In the genomic region with DNA sequence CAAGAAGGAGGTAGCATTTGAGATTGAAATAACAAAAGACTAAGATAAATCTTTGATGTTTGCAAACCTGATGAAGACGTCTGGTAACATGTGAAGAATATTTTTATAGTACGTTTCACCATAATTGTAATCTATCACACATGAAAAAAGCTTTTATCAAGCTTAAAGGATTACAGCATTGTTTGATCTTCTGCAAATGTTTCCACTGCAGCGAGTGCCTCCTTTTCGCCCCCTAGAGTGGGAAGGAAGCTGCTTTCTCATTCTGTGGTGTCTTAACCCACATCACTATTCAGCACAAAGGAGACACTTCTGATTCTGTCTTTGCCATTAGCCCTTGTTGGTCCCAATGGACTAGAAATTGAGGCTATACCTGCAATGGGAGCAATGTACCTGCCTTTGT, we compare ENCODE assay signal across 12 cellular contexts. TPM values are rescaled to one million over a fixed set of nuclear protein-coding genes. Genes with fewer than 3 reads are reported as not detected.
A peak's percentile ranks its signal among the peaks of the same experiment; 100 is the strongest.
DNase-seq lines count a peak whose midpoint lies in the region; ATAC-seq and TF ChIP-seq lines count a peak whose summit lies in the region.
"Had no signal": no experiment of that assay in that cellular context is flagged by ENCODE, and none has a peak within 500 bp of the region (broad histone marks: within the 10 kb centered on the region; RNA-seq: fewer than 3 reads in every experiment).

No MANE protein-coding gene starts in this region.

- POLR2A ChIA-PET in activated CD8-positive, alpha-beta T cell treated with anti-CD3 and anti-CD28 coated beads, Interleukin-2, amount 10 ng/mL, durations not matched to agents 7 days and 5 days (lab: Charles Lee) = interaction anchor here (1.2 to 1.6 kb wide), 3 partner anchors 11 to 75 kb away, joined by 3 to 6 read pairs (median 5); no protein-coding TSS in a partner anchor

- intact Hi-C loops in uterus (cut with DNase I; ENCODE audit: low total_unique reads) = no loop called here

- no peaks in the 10 kb centered on the region for H3K27me3 Mint-ChIP-seq in activated CD8-positive, alpha-beta T cell treated with anti-CD3 and anti-CD28 coated beads, Interleukin-2, amount 10 ng/mL, durations not matched to agents 7 days and 5 days (ENCODE audit: low read depth)
- H3K27me3 Mint-ChIP-seq: dendritic cell treated with granulocyte-macrophage colony-stimulating factor and Interleukin-4, amounts not matched to agents 40 ng/mL and 50 ng/mL, for 4 days had no signal

- peak overlapping the region in 1 of 11 experiments; percentile 73; a peak in 1 of 22 replicates for H3K27ac ChIP-seq in BLaER1 treated with 17β-estradiol and CSF1 and Interleukin-3, amounts not matched to agents 10 nM and 100 nM
- no peak overlapping the region for H3K27ac ChIP-seq in tibial nerve
- H3K27ac ChIP-seq in uterus = no peak overlapping the region
- H3K27ac ChIP-seq: prostate gland had no signal

- H3K4me1 Mint-ChIP-seq in activated CD8-positive, alpha-beta T cell treated with anti-CD3 and anti-CD28 coated beads, Interleukin-2, amount 10 ng/mL, durations not matched to agents 7 days and 5 days (ENCODE audit: low read depth) = peaks cover 28% of the 10 kb centered on the region

- in situ Hi-C loops in HAP-1 (cut with MboI; ENCODE audit: low sequenced_read_pairs) = no loop called here

- DNase-seq in HAP-1 (ENCODE audit: low spot score in 2 of 2) = peak; percentile 66 to 73
- peak; percentile 63 for DNase-seq in activated CD8-positive, alpha-beta T cell treated with anti-CD3 and anti-CD28 coated beads, Interleukin-2, amount 10 ng/mL, durations not matched to agents 7 days and 5 days
- DNase-seq in iPS-NIHi11 (ENCODE audit: low spot score) = peak; percentile 19
- no peak for DNase-seq in cerebellar nuclear complex (lab: John Stamatoyannopoulos, UW)
- no peak for DNase-seq in tibial nerve (ENCODE audit: low spot score in 2 of 2)
- no peak for DNase-seq in uterus
- DNase-seq: NCI-H510A had no signal

- TF ChIP-seq POLR2A in tibial nerve (IDR thresholded peaks at IDR 0.05) (no peak), uterus (IDR thresholded peaks at IDR 0.05) (no peak)

- H3K4me3 Mint-ChIP-seq in activated CD8-positive, alpha-beta T cell treated with anti-CD3 and anti-CD28 coated beads, Interleukin-2, amount 10 ng/mL, durations not matched to agents 7 days and 5 days = no peak overlapping the region
- H3K4me3 Mint-ChIP-seq: dendritic cell treated with granulocyte-macrophage colony-stimulating factor and Interleukin-4, amounts not matched to agents 40 ng/mL and 50 ng/mL, for 4 days had no signal

- H3K4me2 ChIP-seq in BLaER1 treated with 17β-estradiol and CSF1 and Interleukin-3, amounts not matched to agents 10 nM and 100 nM = peak overlapping the region in 8 of 11 experiments; percentile 10 to 98 (median 84); a peak in 14 of 22 replicates

- no peaks in the 10 kb centered on the region for H3K27me3 ChIP-seq in BLaER1 treated with 17β-estradiol and CSF1 and Interleukin-3, amounts not matched to agents 10 nM and 100 nM
- H3K27me3 ChIP-seq in HAP-1 (ENCODE audit: low read depth) = no peaks in the 10 kb centered on the region
- no peaks in the 10 kb centered on the region for H3K27me3 ChIP-seq in tibial nerve
- H3K27me3 ChIP-seq in uterus = no peaks in the 10 kb centered on the region

- CTCF ChIA-PET in activated CD8-positive, alpha-beta T cell treated with anti-CD3 and anti-CD28 coated beads, Interleukin-2, amount 10 ng/mL, durations not matched to agents 7 days and 5 days (lab: Charles Lee) = interaction anchor here (0.6 to 2.0 kb wide), 27 partner anchors 9 to 242 kb away, joined by 3 to 23 read pairs (median 4); partner anchors contain the start of gene SLC35D1

- no peaks in the 10 kb centered on the region for H4K20me1 ChIP-seq in BLaER1 treated with 17β-estradiol and CSF1 and Interleukin-3, amounts not matched to agents 10 nM and 100 nM

- H3K4me1 ChIP-seq in BLaER1 treated with 17β-estradiol and CSF1 and Interleukin-3, amounts not matched to agents 10 nM and 100 nM = peaks cover 12 to 66% (median 57%) of the 10 kb centered on the region in 10 experiments
- H3K4me1 ChIP-seq in HAP-1 (peaks cover 5% of the 10 kb centered on the region), tibial nerve (peaks cover 0 to 5% (median 0%) of the 10 kb centered on the region in 4 donors), uterus (no peaks in the 10 kb centered on the region)
- H3K4me1 ChIP-seq: prostate gland had no signal

- no peak overlapping the region for H3K4me3 ChIP-seq in BLaER1 treated with 17β-estradiol and CSF1 and Interleukin-3, amounts not matched to agents 10 nM and 100 nM
- H3K4me3 ChIP-seq in HAP-1 (no peak overlapping the region), tibial nerve (no peak overlapping the region), uterus (no peak overlapping the region)
- H3K4me3 ChIP-seq: prostate gland had no signal

- no peak for TF ChIP-seq EP300 in tibial nerve (IDR thresholded peaks at IDR 0.05)

- peaks cover 0 to 33% (median 6%) of the 10 kb centered on the region in 11 experiments; a peak in 11 of 22 replicates for H3K9me3 ChIP-seq in BLaER1 treated with 17β-estradiol and CSF1 and Interleukin-3, amounts not matched to agents 10 nM and 100 nM (replicated peaks in 1 of 11)
- H3K9me3 ChIP-seq in HAP-1 (no peaks in the 10 kb centered on the region), tibial nerve (no peaks in the 10 kb centered on the region), uterus (no peaks in the 10 kb centered on the region)
- H3K9me3 ChIP-seq: prostate gland had no signal

- H3K36me3 Mint-ChIP-seq in activated CD8-positive, alpha-beta T cell treated with anti-CD3 and anti-CD28 coated beads, Interleukin-2, amount 10 ng/mL, durations not matched to agents 7 days and 5 days (ENCODE audit: low read depth) = peaks cover 3% of the 10 kb centered on the region

- WGBS in tibial nerve, 2 donors = 29 to 37% methylated on average over 4 of the region's 4 CpGs

- no peak overlapping the region for H3K9ac ChIP-seq in BLaER1 treated with 17β-estradiol and CSF1 and Interleukin-3, amounts not matched to agents 10 nM and 100 nM

- ATAC-seq in activated CD8-positive, alpha-beta T cell treated with anti-CD3 and anti-CD28 coated beads, Interleukin-2, amount 10 ng/mL, durations not matched to agents 7 days and 5 days = peak; percentile 89
- no peak for ATAC-seq in HG03439 (IDR thresholded peaks at IDR 0.05; ENCODE audit: unreplicated experiment)
- ATAC-seq: HepG2 had no signal

- H3K36me3 ChIP-seq in BLaER1 treated with 17β-estradiol and CSF1 and Interleukin-3, amounts not matched to agents 10 nM and 100 nM = no peaks in the 10 kb centered on the region
- no peaks in the 10 kb centered on the region for H3K36me3 ChIP-seq in HAP-1 (replicated peaks)
- H3K36me3 ChIP-seq in tibial nerve = no peaks in the 10 kb centered on the region
- no peaks in the 10 kb centered on the region for H3K36me3 ChIP-seq in uterus
- H3K36me3 ChIP-seq: prostate gland had no signal

- TF ChIP-seq CTCF in tibial nerve (IDR thresholded peaks at IDR 0.05) (no peak), uterus (IDR thresholded peaks at IDR 0.05) (no peak)

- H3K9me3 Mint-ChIP-seq in activated CD8-positive, alpha-beta T cell treated with anti-CD3 and anti-CD28 coated beads, Interleukin-2, amount 10 ng/mL, durations not matched to agents 7 days and 5 days (ENCODE audit: insufficient read depth) = peaks cover 3% of the 10 kb centered on the region
- H3K9me3 Mint-ChIP-seq: dendritic cell treated with granulocyte-macrophage colony-stimulating factor and Interleukin-4, amounts not matched to agents 40 ng/mL and 50 ng/mL, for 4 days had no signal

- no peak overlapping the region for H3K27ac Mint-ChIP-seq in activated CD8-positive, alpha-beta T cell treated with anti-CD3 and anti-CD28 coated beads, Interleukin-2, amount 10 ng/mL, durations not matched to agents 7 days and 5 days
- H3K27ac Mint-ChIP-seq: dendritic cell treated with granulocyte-macrophage colony-stimulating factor and Interleukin-4, amounts not matched to agents 40 ng/mL and 50 ng/mL, for 4 days had no signal

RNA-seq across cellular contexts. Expression of gene IL12RB2, which starts 46.0 kb away (rescaled TPM):
- total RNA-seq in activated CD8-positive, alpha-beta T cell treated with anti-CD3 and anti-CD28 coated beads, Interleukin-2, amount 10 ng/mL, durations not matched to agents 7 days and 5 days = 10 to 100 TPM; 17.3 to 19.6 TPM
- total RNA-seq in tibial nerve (1 to 10 TPM in 3 of 4 donors, under 1 TPM in 1; 0.87 to 6.5 (median 1.7) TPM), uterus (1 to 10 TPM in 1 of 4 donors, under 1 TPM in 1, not detected in 2; 0.64 to 1.1 TPM)
- total RNA-seq: HepG2 had no signal

Comparison
In these comparisons a context has a peak if more than half of its experiments do, and no peak if none do; other contexts are left out.
1. DNase-seq: peak in HAP-1 (2 of 2), activated CD8-positive, alpha-beta T cell treated with anti-CD3 and anti-CD28 coated beads, Interleukin-2, amount 10 ng/mL, durations not matched to agents 7 days and 5 days (single experiment) and iPS-NIHi11 (single experiment); none in cerebellar nuclear complex (0 of 2), tibial nerve (0 of 2) and uterus (0 of 2).